Comparison of ENCODE assay signal across 8 cellular contexts in the genomic region with DNA sequence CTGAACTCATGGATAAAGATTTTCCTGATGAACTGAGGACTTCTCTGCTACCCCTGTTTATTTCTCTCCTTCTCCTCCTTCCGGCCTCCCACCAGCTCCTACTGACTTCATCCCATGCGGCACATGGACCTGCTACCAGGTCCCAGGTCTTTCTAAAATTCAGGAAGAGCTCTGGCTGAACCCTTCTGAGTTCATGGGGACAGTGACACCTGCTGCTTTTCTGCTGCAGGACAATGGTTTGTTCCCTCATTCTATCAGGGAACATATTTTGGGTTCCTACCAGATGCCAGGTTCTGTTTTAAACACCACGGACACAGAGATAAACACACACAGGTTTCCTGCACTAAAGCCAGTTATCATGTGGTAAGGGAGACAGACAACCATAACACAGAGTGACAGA.
DNase-seq lines count a peak whose midpoint lies in the region; ATAC-seq, FAIRE-seq and TF ChIP-seq lines count a peak whose summit lies in the region.

No MANE protein-coding gene starts in this region.

- peak; percentile 55 for TF ChIP-seq CTCF in HL-60 (IDR thresholded peaks at IDR 0.05; ENCODE audit: insufficient read depth, low read length)
- 0 out of 6 replicates have a peak, but pooled peaks of 1 of the 3 experiments have one; percentile 11 for TF ChIP-seq CTCF in GM12878 (IDR thresholded peaks at IDR 0.05 in 2 of 3, conservative IDR thresholded peaks at IDR 0.05 in 1 of 3; ENCODE audit: control insufficient read depth in 2 of 3, extremely low read depth in 1 of 3, insufficient read depth in 1 of 3, low read depth in 3 of 3, low read length in 3 of 3)
- peak; percentile 72 for TF ChIP-seq CTCF in HepG2 (CRISPR knock-in tag; IDR thresholded peaks at IDR 0.05)
- TF ChIP-seq CTCF in omental fat pad (IDR thresholded peaks at IDR 0.05) = no peak

- whole genome bisulfite sequencing in GM12878 (ENCODE audit: insufficient coverage, insufficient replicate concordance, low lambda C conversion rate, missing lambda C conversion rate) = 77% methylated on average over 3 of the region's 3 CpGs
- WGBS in HepG2 (ENCODE audit: low lambda C conversion rate) = 75% methylated on average over 3 of the region's 3 CpGs

- POLR2A ChIA-PET in GM12878 (lab: Charles Lee) (no interaction called here), HepG2 (lab: Yijun Ruan, JAX) (interaction anchor here (1.5 to 1.7 kb wide), 2 partner anchors 25 to 26 kb away, joined by 4 to 7 read pairs; no protein-coding TSS in a partner anchor)

- H2AFZ ChIP-seq in GM12878 (ENCODE audit: control insufficient read depth, low read depth, low read length) (no peak overlapping the region), HepG2 (ENCODE audit: low read length) (no peak overlapping the region)

- H3K9ac ChIP-seq in GM12878 (ENCODE audit: control insufficient read depth, insufficient read depth, low read length) = no peak overlapping the region
- H3K9ac ChIP-seq in HepG2 (ENCODE audit: insufficient read depth, low read depth, low read length) = no peak overlapping the region

- H3K9me3 ChIP-seq in GM12878 (replicated peaks; ENCODE audit: control insufficient read depth, insufficient read depth, low read length) = no peaks in the 10 kb centered on the region
- H3K9me3 ChIP-seq in HepG2 (ENCODE audit: low read length) = no peaks in the 10 kb centered on the region

- peak; percentile 31; the same call in 1 of the 2 replicates for TF ChIP-seq RAD21 in GM12878 (IDR thresholded peaks at IDR 0.05; ENCODE audit: insufficient read depth, low read depth, low read length)
- peak; percentile 90 for TF ChIP-seq RAD21 in HepG2 (CRISPR knock-in tag; IDR thresholded peaks at IDR 0.05)

- H3K27me3 ChIP-seq in HL-60 (ENCODE audit: insufficient read depth, poor library complexity, severe bottlenecking) = no peaks in the 10 kb centered on the region
- no peaks in the 10 kb centered on the region; a peak in 1 of 4 replicates for H3K27me3 ChIP-seq in GM12878 (replicated peaks in 1 of 2; ENCODE audit: control insufficient read depth in 2 of 2, insufficient read depth in 2 of 2, low read length in 1 of 2)
- no peaks in the 10 kb centered on the region for H3K27me3 ChIP-seq in HepG2 (ENCODE audit: control insufficient read depth in 1 of 2, insufficient read depth in 2 of 2, low read length in 2 of 2)

- CTCF ChIA-PET in GM12878 (lab: Yijun Ruan, JAX) (no interaction called here), HepG2 (lab: Yijun Ruan, JAX; ENCODE audit: low intra/inter-chr PET ratio, low total read pairs) (interaction anchor here (0.7 to 1.5 kb wide), 4 partner anchors 71 to 492 kb away, joined by 3 to 9 read pairs (median 4); no protein-coding TSS in a partner anchor)

- TF ChIP-seq EP300 in GM12878 (IDR thresholded peaks at IDR 0.05; ENCODE audit: borderline replicate concordance in 1 of 2, control insufficient read depth in 1 of 2, low read depth in 2 of 2, low read length in 2 of 2) (no peak), HepG2 (IDR thresholded peaks at IDR 0.05; ENCODE audit: low read depth in 2 of 2, low read length in 2 of 2) (no peak), HepG2 (CRISPR knock-in tag; IDR thresholded peaks at IDR 0.05; ENCODE audit: borderline replicate concordance) (no peak)

- peak; percentile 35 for DNase-seq in 8988T
- DNase-seq in HL-60 (ENCODE audit: low read depth in 1 of 2, low spot score in 1 of 2) = peak in 1 of 2 experiments; percentile 60
- no peak for DNase-seq in GM12878 (ENCODE audit: low read depth, low spot score)
- DNase-seq in HepG2 (ENCODE audit: low spot score) = peak; percentile 58
- no peak for DNase-seq in DMS114 treated with DMSO at 0.1 percent for 48 hours (lab: John Stamatoyannopoulos, UW; ENCODE audit: unreplicated experiment)
- DNase-seq in omental fat pad (ENCODE audit: low spot score) = no peak
- no peak for DNase-seq in activated CD4-positive, alpha-beta T cell treated with anti-CD3 and anti-CD28 coated beads, Interleukin-2, amount 50 U/mL, for 4 hours

- intact Hi-C loops in GM12878 (cut with micrococcal nuclease; ENCODE audit: unreplicated experiment) = no loop called here
- intact Hi-C loops in HepG2 (cut with micrococcal nuclease; ENCODE audit: unreplicated experiment) = loop anchor here (1.0 to 2.0 kb wide), 2 partner anchors 420 to 493 kb away; no protein-coding TSS in a partner anchor

- no peak overlapping the region for H3K4me2 ChIP-seq in GM12878 (ENCODE audit: control insufficient read depth, insufficient read depth)
- H3K4me2 ChIP-seq in HepG2 (ENCODE audit: low read depth, low read length) = no peak overlapping the region

- H3K79me2 ChIP-seq in GM12878 (ENCODE audit: control insufficient read depth, insufficient read depth, low read length) = no peaks in the 10 kb centered on the region
- H3K79me2 ChIP-seq in HepG2 (ENCODE audit: insufficient read depth, low read length) = no peaks in the 10 kb centered on the region

- in situ Hi-C loops in GM12878 (cut with MboI) = no loop called here
- in situ Hi-C loops in HepG2 (cut with HindIII; ENCODE audit: extremely low pct_ligation_motif_present, low pct_unique_long_range_greater_than_20kb) = loop anchor here (5.0 to 10.0 kb wide), 2 partner anchors 420 to 462 kb away; partner anchors contain the start of gene RHOU

- H3K4me3 ChIP-seq in HL-60 (replicated peaks; ENCODE audit: insufficient read depth, low read length) (no peak overlapping the region), GM12878 (no peak overlapping the region), HepG2 (replicated peaks in 1 of 3; ENCODE audit: insufficient read depth in 1 of 3, low read depth in 2 of 3, low read length in 3 of 3) (no peak overlapping the region)

- SMC1A ChIA-PET in GM12878 (lab: Charles Lee; ENCODE audit: uncharacterized antibody, unreplicated experiment) = no interaction called here

- FAIRE-seq in GM12878 (lab: Jason Lieb, UNC) (no peak), HepG2 (lab: Jason Lieb, UNC) (peak; percentile 81)

- BruUV-seq in GM12878 (replicated peaks; lab: Mats Ljungman, UMichigan) = no TSS peak
- BruUV-seq in HepG2 (replicated peaks; lab: Mats Ljungman, UMichigan) = no TSS peak

- H3K4me1 ChIP-seq in GM12878 (ENCODE audit: control insufficient read depth, insufficient read depth, low read length) (no peaks in the 10 kb centered on the region), HepG2 (ENCODE audit: insufficient read depth, low read length) (peaks cover 50% of the 10 kb centered on the region)

- H3K36me3 ChIP-seq in GM12878 (ENCODE audit: control insufficient read depth in 2 of 2, insufficient read depth in 2 of 2, low read length in 1 of 2) = no peaks in the 10 kb centered on the region
- no peaks in the 10 kb centered on the region for H3K36me3 ChIP-seq in HepG2 (replicated peaks in 1 of 2; ENCODE audit: control insufficient read depth in 1 of 2, insufficient read depth in 2 of 2, low read length in 2 of 2)

- RAD21 ChIA-PET in GM12878 (lab: Charles Lee; ENCODE audit: unreplicated experiment) = no interaction called here

- no peak for TF ChIP-seq POLR2A in GM12878 (IDR thresholded peaks at IDR 0.05; ENCODE audit: low read depth, low read length)
- no peak for TF ChIP-seq POLR2A in HepG2 (IDR thresholded peaks at IDR 0.05; ENCODE audit: insufficient read depth in 1 of 2, low read depth in 2 of 2, low read length in 2 of 2)

- no peaks in the 10 kb centered on the region for H4K20me1 ChIP-seq in GM12878 (ENCODE audit: control insufficient read depth, insufficient read depth)
- no peaks in the 10 kb centered on the region for H4K20me1 ChIP-seq in HepG2 (ENCODE audit: insufficient read depth, low read length)

- H3K27ac ChIP-seq in HL-60 (replicated peaks) (peak overlapping the region; percentile 89), GM12878 (ENCODE audit: control insufficient read depth, insufficient read depth) (no peak overlapping the region), HepG2 (ENCODE audit: extremely low read length, insufficient read depth, low read length) (no peak overlapping the region)

- ATAC-seq in GM12878 (no peak), HepG2 (peak; percentile 78), omental fat pad (ENCODE audit: low FRiP score) (no peak), HG02973 (IDR thresholded peaks at IDR 0.05; ENCODE audit: unreplicated experiment) (no peak)

TF ChIP-seq in GM12878, 131 proteins besides CTCF, POLR2A, EP300 and RAD21:
- no peak for TF ChIP-seq PAX5 (IDR thresholded peaks at IDR 0.05; ENCODE audit: borderline replicate concordance, low read depth, low read length)

TF ChIP-seq in HepG2, 621 proteins besides CTCF, POLR2A, EP300 and RAD21 (continues in another document):
- TF ChIP-seq RXRB (CRISPR knock-in tag; IDR thresholded peaks at IDR 0.05; ENCODE audit: borderline replicate concordance) (peak; percentile 31; the same call in 1 of the 2 replicates), ZNF432 (CRISPR knock-in tag; IDR thresholded peaks at IDR 0.05; ENCODE audit: borderline replicate concordance) (no peak), SMC3 (IDR thresholded peaks at IDR 0.05; ENCODE audit: low read length) (peak; percentile 95), GATAD2A (CRISPR knock-in tag; IDR thresholded peaks at IDR 0.05) (peak; percentile 34; the same call in 1 of the 2 replicates), MAX (IDR thresholded peaks at IDR 0.05) (peak; percentile 36; the same call in 1 of the 2 replicates), ELF3 (CRISPR knock-in tag; IDR thresholded peaks at IDR 0.05) (peak; percentile 39; the same call in 1 of the 2 replicates), ZNF263 (CRISPR knock-in tag; IDR thresholded peaks at IDR 0.05) (no peak), SOX6 (IDR thresholded peaks at IDR 0.05) (no peak), SOX6 (CRISPR knock-in tag; IDR thresholded peaks at IDR 0.05) (peak; percentile 37; the same call in 1 of the 2 replicates), HHEX (CRISPR knock-in tag; IDR thresholded peaks at IDR 0.05) (no peak), MIXL1 (CRISPR knock-in tag; IDR thresholded peaks at IDR 0.05) (0 out of 2 replicates have a peak, but pooled peaks have one; percentile 45)
- TF ChIP-seq, protein P1, sequence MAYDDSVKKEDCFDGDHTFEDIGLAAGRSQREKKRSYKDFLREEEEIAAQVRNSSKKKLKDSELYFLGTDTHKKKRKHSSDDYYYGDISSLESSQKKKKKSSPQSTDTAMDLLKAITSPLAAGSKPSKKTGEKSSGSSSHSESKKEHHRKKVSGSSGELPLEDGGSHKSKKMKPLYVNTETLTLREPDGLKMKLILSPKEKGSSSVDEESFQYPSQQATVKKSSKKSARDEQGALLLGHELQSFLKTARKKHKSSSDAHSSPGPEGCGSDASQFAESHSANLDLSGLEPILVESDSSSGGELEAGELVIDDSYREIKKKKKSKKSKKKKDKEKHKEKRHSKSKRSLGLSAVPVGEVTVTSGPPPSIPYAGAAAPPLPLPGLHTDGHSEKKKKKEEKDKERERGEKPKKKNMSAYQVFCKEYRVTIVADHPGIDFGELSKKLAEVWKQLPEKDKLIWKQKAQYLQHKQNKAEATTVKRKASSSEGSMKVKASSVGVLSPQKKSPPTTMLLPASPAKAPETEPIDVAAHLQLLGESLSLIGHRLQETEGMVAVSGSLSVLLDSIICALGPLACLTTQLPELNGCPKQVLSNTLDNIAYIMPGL (CRISPR knock-in tag; IDR thresholded peaks at IDR 0.05; ENCODE audit: borderline replicate concordance in 1 of 2, low read depth in 1 of 2) = peak in 1 of 2 experiments; percentile 23; a peak in 1 of 4 replicates

Comparison
In these comparisons a context has a peak if more than half of its experiments do, and no peak if none do; other contexts are left out.
1. DNase-seq: peak in 8988T (single experiment) and HepG2 (single experiment); none in GM12878 (single experiment), DMS114 treated with DMSO at 0.1 percent for 48 hours (single experiment), omental fat pad (single experiment) and activated CD4-positive, alpha-beta T cell treated with anti-CD3 and anti-CD28 coated beads, Interleukin-2, amount 50 U/mL, for 4 hours (0 of 2).
2. CTCF ChIP-seq: peak in HL-60 (single experiment) and HepG2 (single experiment); none in omental fat pad (0 of 3).